In genomic region chr17:63997341-63998048, GRCh38 we compare ENCODE assay signal across 8 cellular contexts. TPM values are rescaled to one million over a fixed set of nuclear protein-coding genes. Genes with fewer than 3 reads are reported as not detected.
DNase-seq lines count a peak whose midpoint lies in the region; ATAC-seq and TF ChIP-seq lines count a peak whose summit lies in the region.

No MANE protein-coding gene starts in this region.

- no peak for TF ChIP-seq CTCF in CD4-positive, alpha-beta T cell (IDR thresholded peaks at IDR 0.05)
- no peak for TF ChIP-seq CTCF in PC-9 (conservative IDR thresholded peaks at IDR 0.05)
- no peak for TF ChIP-seq CTCF in esophagus muscularis mucosa (IDR thresholded peaks at IDR 0.05)
- TF ChIP-seq CTCF in osteoblast (IDR thresholded peaks at IDR 0.05; ENCODE audit: extremely low read depth, low read depth, low read length), result no peak

- no peak for TF ChIP-seq POLR2A in esophagus muscularis mucosa (IDR thresholded peaks at IDR 0.05; ENCODE audit: low read depth)

- WGBS in esophagus muscularis mucosa, result 23% methylated on average over 13 of the region's 19 CpGs

- CTCF ChIA-PET in CD4-positive, alpha-beta T cell (lab: Charles Lee), result interaction anchor here (1.4 to 11.2 kb wide), 4 partner anchors 16 to 136 kb away, joined by 3 to 111 read pairs (median 6); no protein-coding TSS in a partner anchor
- CTCF ChIA-PET in PC-9 (lab: Charles Lee), result interaction anchor here (0.7 kb wide), 1 partner anchor 23 kb away, joined by 3 read pairs; the partner anchor contains the start of gene ICAM2

- ATAC-seq in CD4-positive, alpha-beta T cell (ENCODE audit: poor library complexity), result no peak
- ATAC-seq in GM21360 (IDR thresholded peaks at IDR 0.05; ENCODE audit: unreplicated experiment), result no peak
- ATAC-seq in GM18517 (IDR thresholded peaks at IDR 0.05; ENCODE audit: unreplicated experiment), result no peak

- no peak for DNase-seq in CD4-positive, alpha-beta T cell
- DNase-seq in PC-9, result no peak
- DNase-seq in esophagus muscularis mucosa (ENCODE audit: extremely low spot score), result no peak
- peak; percentile 79 for DNase-seq in osteoblast (ENCODE audit: insufficient read length, low spot score, missing footprints)
- no peak for DNase-seq in SW 1271 (lab: John Stamatoyannopoulos, UW)
- DNase-seq in amniotic stem cell (lab: John Stamatoyannopoulos, UW), result no peak

- no peaks in the 10 kb centered on the region for H3K9me2 ChIP-seq in PC-9 (ENCODE audit: insufficient read depth)

- no peaks in the 10 kb centered on the region for H3F3A ChIP-seq in PC-9 (ENCODE audit: insufficient read depth, low read depth)

- H3K4me2 ChIP-seq in PC-9 (peak overlapping the region; percentile 83), osteoblast (ENCODE audit: insufficient read depth, low read length) (peak overlapping the region; percentile 85)

- H3K9me3 Mint-ChIP-seq in CD4-positive, alpha-beta T cell, result no peaks in the 10 kb centered on the region

- H3K4me3 ChIP-seq in PC-9 (peak overlapping the region; percentile 72; the same call in 1 of the 2 replicates), esophagus muscularis mucosa (peak overlapping the region; percentile 54 to 68 (median 58)), osteoblast (ENCODE audit: insufficient read depth, low read length) (peak overlapping the region; percentile 77)

- no peaks in the 10 kb centered on the region for H4K20me1 ChIP-seq in PC-9 (ENCODE audit: insufficient read depth)
- no peaks in the 10 kb centered on the region for H4K20me1 ChIP-seq in osteoblast (ENCODE audit: insufficient read depth, low read length)

- H3K36me3 ChIP-seq in PC-9 (ENCODE audit: low read depth), result no peaks in the 10 kb centered on the region
- peaks cover 0 to 2% (median 0%) of the 10 kb centered on the region in 4 donors for H3K36me3 ChIP-seq in esophagus muscularis mucosa
- no peaks in the 10 kb centered on the region for H3K36me3 ChIP-seq in osteoblast (ENCODE audit: insufficient read depth, low read length)

- H3K27ac Mint-ChIP-seq in CD4-positive, alpha-beta T cell, result peak overlapping the region; percentile 17

- no TSS peak for BruUV-seq in PC-9 (replicated peaks; lab: Mats Ljungman, UMichigan)

- 0 out of 2 replicates have a peak, but pooled peaks cover 8% of the 10 kb centered on the region for H3K4me1 ChIP-seq in PC-9 (replicated peaks; ENCODE audit: insufficient read depth)
- peaks cover 20 to 31% (median 24%) of the 10 kb centered on the region in 4 donors for H3K4me1 ChIP-seq in esophagus muscularis mucosa
- peaks cover 6% of the 10 kb centered on the region for H3K4me1 ChIP-seq in osteoblast (ENCODE audit: insufficient read depth, low read length)

- peaks cover 62% of the 10 kb centered on the region for H3K4me1 Mint-ChIP-seq in CD4-positive, alpha-beta T cell (ENCODE audit: low read depth)

- peaks cover 15% of the 10 kb centered on the region for H3K36me3 Mint-ChIP-seq in CD4-positive, alpha-beta T cell (ENCODE audit: low read depth)

- no peak for TF ChIP-seq EP300 in esophagus muscularis mucosa (IDR thresholded peaks at IDR 0.05)

- H3K27ac ChIP-seq in CD4-positive, alpha-beta T cell (ENCODE audit: low read depth, low read length), result no peak overlapping the region
- H3K27ac ChIP-seq in PC-9 (no peak overlapping the region), esophagus muscularis mucosa (replicated peaks in 1 of 4) (peak overlapping the region; percentile 19 to 62 (median 37)), osteoblast (ENCODE audit: low read depth, low read length) (no peak overlapping the region)

- POLR2A ChIA-PET in CD4-positive, alpha-beta T cell (lab: Charles Lee), result interaction anchor here (0.6 to 10.0 kb wide), 7 partner anchors 11 to 148 kb away, joined by 3 to 156 read pairs (median 6); partner anchors contain the start of gene ICAM2
- POLR2A ChIA-PET in PC-9 (lab: Charles Lee; ENCODE audit: unreplicated experiment), result no interaction called here

- H2AFZ ChIP-seq in PC-9 (peak overlapping the region; percentile 86; the same call in 1 of the 2 replicates), osteoblast (ENCODE audit: low read length) (peak overlapping the region; percentile 35)

- H3K4me3 Mint-ChIP-seq in CD4-positive, alpha-beta T cell, result peak overlapping the region; percentile 91

- intact Hi-C loops in CD4-positive, alpha-beta T cell (cut with DNase I, micrococcal nuclease), result loop anchor here (1.0 to 2.0 kb wide), 3 partner anchors 19 to 28 kb away; no protein-coding TSS in a partner anchor
- intact Hi-C loops in PC-9 (cut with micrococcal nuclease; ENCODE audit: unreplicated experiment), result no loop called here
- intact Hi-C loops in esophagus muscularis mucosa (cut with DNase I), result no loop called here

- H3K27me3 Mint-ChIP-seq in CD4-positive, alpha-beta T cell, result no peaks in the 10 kb centered on the region

- H3K27me3 ChIP-seq in CD4-positive, alpha-beta T cell (ENCODE audit: control insufficient read depth, insufficient read depth, low read length), result no peaks in the 10 kb centered on the region
- H3K27me3 ChIP-seq in PC-9 (ENCODE audit: insufficient read depth, low read depth) (peaks cover 24% of the 10 kb centered on the region), esophagus muscularis mucosa (peaks cover 0 to 67% (median 16%) of the 10 kb centered on the region in 4 donors), osteoblast (ENCODE audit: insufficient read depth, low read length) (peaks cover 40% of the 10 kb centered on the region)

- no peaks in the 10 kb centered on the region for H3K79me2 ChIP-seq in PC-9 (ENCODE audit: low read depth)
- H3K79me2 ChIP-seq in osteoblast (ENCODE audit: insufficient read depth, low read length), result no peaks in the 10 kb centered on the region

- H3K9me3 ChIP-seq in CD4-positive, alpha-beta T cell (ENCODE audit: control insufficient read depth, low read length), result no peaks in the 10 kb centered on the region
- H3K9me3 ChIP-seq in PC-9 (ENCODE audit: insufficient read depth, low read depth) (no peaks in the 10 kb centered on the region), esophagus muscularis mucosa (no peaks in the 10 kb centered on the region), osteoblast (ENCODE audit: low read depth, low read length) (no peaks in the 10 kb centered on the region)

RNA-seq across cellular contexts. Expression of gene PRR29, which starts 0.7 kb away (rescaled TPM):
- under 1 TPM; 0.56 to 0.71 TPM for total RNA-seq in CD4-positive, alpha-beta T cell
- 2.4 and 2.8 TPM in 2 replicates for total RNA-seq in PC-9 (2021)
- under 1 TPM in 3 of 4 donors, not detected in 1; 0.23 to 0.42 (median 0.39) TPM for total RNA-seq in esophagus muscularis mucosa
- 0.36 and 0.88 TPM in 2 replicates for total RNA-seq in osteoblast

RNA-seq across cellular contexts. Expression of gene ICAM2, which starts 22.9 kb away (rescaled TPM):
- total RNA-seq in CD4-positive, alpha-beta T cell, result 10 to 100 TPM; 50.6 to 54.7 TPM
- total RNA-seq in PC-9 (2021) (7.8 and 9.2 TPM in 2 replicates), esophagus muscularis mucosa (10 to 100 TPM; 22.4 to 75.1 (median 58.1) TPM), osteoblast (6.5 and 8.5 TPM in 2 replicates)

RNA-seq across cellular contexts. Expression of gene SCN4A, which starts 24.8 kb away (rescaled TPM):
- total RNA-seq in CD4-positive, alpha-beta T cell, result under 1 TPM in 1 of 2 experiments, not detected in 1; 0.03 TPM
- total RNA-seq in PC-9 (2021), result 1.4 and 1.7 TPM in 2 replicates
- total RNA-seq in esophagus muscularis mucosa, result under 1 TPM; under 0.01 to 0.71 (median 0.20) TPM
- total RNA-seq in osteoblast, result under 0.01 TPM in 1 of 2 replicates, not detected in the other

Comparison
In these comparisons a context has a peak if more than half of its experiments do, and no peak if none do; other contexts are left out.
1. H3K27ac ChIP-seq: peak in esophagus muscularis mucosa (4 of 4); none in CD4-positive, alpha-beta T cell (single experiment), PC-9 (single experiment) and osteoblast (single experiment).
2. intact Hi-C loops: an anchor here in CD4-positive, alpha-beta T cell (1.0 to 2.0 kb wide); none called in PC-9 and esophagus muscularis mucosa.
3. Peak in every context shown above with its lines, with median percentiles within 50 percentile points of each other: H3K4me3 ChIP-seq.